Comparison of ENCODE assay signal across 1 cellular context in genomic region chr1:248187363-248187762, GRCh38.
TF ChIP-seq lines count a peak whose summit lies in the region.

No MANE protein-coding gene starts in this region.

TF ChIP-seq in HepG2, 621 proteins besides CTCF, POLR2A, EP300 and RAD21:
- no peak for TF ChIP-seq ZNF816 (CRISPR knock-in tag; IDR thresholded peaks at IDR 0.05; ENCODE audit: borderline replicate concordance)
- peak; percentile 66 for TF ChIP-seq NFE2L2 (IDR thresholded peaks at IDR 0.05; ENCODE audit: low read length)
- TF ChIP-seq RBFOX2 (IDR thresholded peaks at IDR 0.05; ENCODE audit: low read depth, low read length), result no peak
- no peak for TF ChIP-seq STAG1 (CRISPR knock-in tag; IDR thresholded peaks at IDR 0.05)
- TF ChIP-seq PCBP2 (optimal IDR thresholded peaks at IDR 0.05; ENCODE audit: low read depth, low read length, poor library complexity, severe bottlenecking), result no peak
- no peak for TF ChIP-seq KMT2B (CRISPR knock-in tag; IDR thresholded peaks at IDR 0.05)
- no peak for TF ChIP-seq NFIB (CRISPR knock-in tag; IDR thresholded peaks at IDR 0.05; ENCODE audit: borderline replicate concordance)
- TF ChIP-seq U2AF1 (optimal IDR thresholded peaks at IDR 0.05; ENCODE audit: low read depth, low read length), result no peak
- no peak for TF ChIP-seq SIN3A (IDR thresholded peaks at IDR 0.05; ENCODE audit: borderline replicate concordance, low read depth, low read length)
- no peak for TF ChIP-seq ZBTB43 (CRISPR knock-in tag; conservative IDR thresholded peaks at IDR 0.05)
- TF ChIP-seq MAFK (conservative IDR thresholded peaks at IDR 0.05 in 1 of 2, IDR thresholded peaks at IDR 0.05 in 1 of 2; ENCODE audit: low read length in 2 of 2), result peak; percentile 32 to 40; a peak in 2 of 4 replicates
- no peak for TF ChIP-seq ZNF24 (IDR thresholded peaks at IDR 0.05)
- no peak for TF ChIP-seq ZNF225 (CRISPR knock-in tag; IDR thresholded peaks at IDR 0.05)
- TF ChIP-seq KDM5B (CRISPR knock-in tag; IDR thresholded peaks at IDR 0.05; ENCODE audit: borderline replicate concordance), result no peak
TF ChIP-seq in HepG2: peak in this region for 2.
